ENCODE assay signal across 36 cellular contexts in the genomic region with DNA sequence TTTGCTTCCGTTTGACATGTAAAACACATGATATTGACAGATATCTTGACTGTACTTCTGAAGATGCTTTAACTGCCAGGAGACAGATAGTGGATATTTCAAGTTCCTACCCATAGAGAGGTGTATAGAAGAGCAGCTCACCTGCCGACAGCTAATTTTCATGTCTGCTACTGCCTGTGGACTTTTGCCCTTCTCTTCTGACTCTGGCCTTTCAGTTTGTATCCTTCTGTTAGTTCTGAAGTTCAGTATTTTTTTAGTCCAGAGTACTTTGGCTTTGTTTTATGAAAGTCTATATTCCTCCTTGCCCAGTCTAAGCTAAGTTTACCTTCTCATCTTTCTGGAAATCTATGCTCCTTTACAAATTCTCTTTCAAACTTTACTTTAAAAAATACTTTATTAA.
"Had no signal": no experiment of that assay in that cellular context is flagged by ENCODE, and none has a peak within 500 bp of the region (broad histone marks: within the 10 kb centered on the region; RNA-seq: fewer than 3 reads in every experiment).

No MANE protein-coding gene starts in this region.

- DNase-seq: activated B cell treated with CpG ODN at 0.5 μM for 24 hours; activated CD4-positive, alpha-beta memory T cell treated with anti-CD3 and anti-CD28 coated beads, Interleukin-2, amount 10 ng/mL, durations not matched to agents 7 days and 5 days; activated CD4-positive, alpha-beta T cell treated with anti-CD3 and anti-CD28 coated beads for 4 hours; activated CD4-positive, alpha-beta T cell treated with anti-CD3 and anti-CD28 coated beads, Interleukin-2, amount 50 U/mL, for 1 hour; activated CD4-positive, CD25-positive, alpha-beta regulatory T cell treated with anti-CD3 and anti-CD28 coated beads, Interleukin-2, amount 50 U/mL, for 72 hours; activated CD8-positive, alpha-beta memory T cell treated with anti-CD3 and anti-CD28 coated beads for 24 hours; activated CD8-positive, alpha-beta memory T cell treated with anti-CD3 and anti-CD28 coated beads, Interleukin-2, amount 10 ng/mL, durations not matched to agents 7 days and 5 days; activated CD8-positive, alpha-beta memory T cell treated with anti-CD3 and anti-CD28 coated beads, Interleukin-2, amount 50 U/mL, for 48 hours; activated effector memory CD4-positive, alpha-beta T cell treated with Interleukin-2 at 50 U/mL for 16 hours; activated naive CD4-positive, alpha-beta T cell treated with anti-CD3 and anti-CD28 coated beads, Interleukin-2, amount 10 ng/mL, durations not matched to agents 7 days and 5 days; activated naive CD8-positive, alpha-beta T cell treated with anti-CD3 and anti-CD28 coated beads, Interleukin-2, amount 10 ng/mL, durations not matched to agents 7 days and 5 days; activated T-cell treated with anti-CD3 and anti-CD28 coated beads, Interleukin-2, amount 50 U/mL, for 48 hours; amygdala; Karpas-422; KBM-7; NCI-H1105; NCI-H1417 treated with DMSO at 0.1 percent for 48 hours; NCI-H1694; NCI-H1930; NCI-H2081 treated with DMSO at 0.1 percent for 48 hours; NCI-H226; NCI-H446 treated with DMSO at 0.1 percent for 48 hours; NCI-H524; NCI-H748 treated with DMSO at 0.1 percent for 48 hours; NK-92 treated with Interleukin-12 subunit alpha and Interleukin-12 subunit beta, amount 100 ng/mL, for 24 hours; PC-9; SIG-M5; SW 1271; T-helper 1 cell; T-helper 2 cell; T-helper 9 cell had no signal

- H3K27ac Mint-ChIP-seq: activated B cell treated with CpG ODN at 0.5 μM for 24 hours; activated CD4-positive, alpha-beta memory T cell treated with anti-CD3 and anti-CD28 coated beads, Interleukin-2, amount 10 ng/mL, durations not matched to agents 7 days and 5 days; activated CD8-positive, alpha-beta memory T cell treated with anti-CD3 and anti-CD28 coated beads, Interleukin-2, amount 10 ng/mL, durations not matched to agents 7 days and 5 days; activated naive CD4-positive, alpha-beta T cell treated with anti-CD3 and anti-CD28 coated beads, Interleukin-2, amount 10 ng/mL, durations not matched to agents 7 days and 5 days; activated naive CD8-positive, alpha-beta T cell treated with anti-CD3 and anti-CD28 coated beads, Interleukin-2, amount 10 ng/mL, durations not matched to agents 7 days and 5 days had no signal

- H3K27ac ChIP-seq: ascending aorta, cardiac muscle cell, PC-9, RWPE1, VCaP had no signal

- H3K4me1 ChIP-seq: ascending aorta had no signal

- H3K4me3 ChIP-seq: ascending aorta, cardiac muscle cell, PC-9 had no signal

- H3K4me3 Mint-ChIP-seq: activated B cell treated with CpG ODN at 0.5 μM for 24 hours; activated CD4-positive, alpha-beta memory T cell treated with anti-CD3 and anti-CD28 coated beads, Interleukin-2, amount 10 ng/mL, durations not matched to agents 7 days and 5 days; activated CD8-positive, alpha-beta memory T cell treated with anti-CD3 and anti-CD28 coated beads, Interleukin-2, amount 10 ng/mL, durations not matched to agents 7 days and 5 days; activated naive CD4-positive, alpha-beta T cell treated with anti-CD3 and anti-CD28 coated beads, Interleukin-2, amount 10 ng/mL, durations not matched to agents 7 days and 5 days; activated naive CD8-positive, alpha-beta T cell treated with anti-CD3 and anti-CD28 coated beads, Interleukin-2, amount 10 ng/mL, durations not matched to agents 7 days and 5 days had no signal

- H3K9me3 ChIP-seq: ascending aorta had no signal

- H3K36me3 ChIP-seq: ascending aorta, cardiac muscle cell had no signal

- ATAC-seq: activated CD8-positive, alpha-beta memory T cell treated with anti-CD3 and anti-CD28 coated beads, Interleukin-2, amount 10 ng/mL, durations not matched to agents 7 days and 5 days; Right ventricle myocardium inferior had no signal

- H3K27me3 ChIP-seq: ascending aorta, cardiac muscle cell had no signal

- H3K27me3 Mint-ChIP-seq: activated B cell treated with CpG ODN at 0.5 μM for 24 hours; activated CD4-positive, alpha-beta memory T cell treated with anti-CD3 and anti-CD28 coated beads, Interleukin-2, amount 10 ng/mL, durations not matched to agents 7 days and 5 days; activated CD8-positive, alpha-beta memory T cell treated with anti-CD3 and anti-CD28 coated beads, Interleukin-2, amount 10 ng/mL, durations not matched to agents 7 days and 5 days; activated naive CD4-positive, alpha-beta T cell treated with anti-CD3 and anti-CD28 coated beads, Interleukin-2, amount 10 ng/mL, durations not matched to agents 7 days and 5 days; activated naive CD8-positive, alpha-beta T cell treated with anti-CD3 and anti-CD28 coated beads, Interleukin-2, amount 10 ng/mL, durations not matched to agents 7 days and 5 days had no signal

- H3K4me1 Mint-ChIP-seq: activated B cell treated with CpG ODN at 0.5 μM for 24 hours; activated naive CD4-positive, alpha-beta T cell treated with anti-CD3 and anti-CD28 coated beads, Interleukin-2, amount 10 ng/mL, durations not matched to agents 7 days and 5 days; activated naive CD8-positive, alpha-beta T cell treated with anti-CD3 and anti-CD28 coated beads, Interleukin-2, amount 10 ng/mL, durations not matched to agents 7 days and 5 days had no signal
